ENCODE assay signal across 1 cellular context in genomic region chr20:63642518-63643247, GRCh38.
A peak's percentile ranks its signal among the peaks of the same experiment; 100 is the strongest.
TF ChIP-seq lines count a peak whose summit lies in the region.

No MANE protein-coding gene starts in this region.

TF ChIP-seq in HepG2, 621 proteins besides CTCF, POLR2A, EP300 and RAD21 (continued from another document and continues in another):
- TF ChIP-seq HMGXB3 (CRISPR knock-in tag; IDR thresholded peaks at IDR 0.05; ENCODE audit: borderline replicate concordance) (no peak), TFE3 (CRISPR knock-in tag; IDR thresholded peaks at IDR 0.05) (no peak), ZMAT5 (CRISPR knock-in tag; IDR thresholded peaks at IDR 0.05; ENCODE audit: borderline replicate concordance, low read depth) (no peak), ZNF772 (CRISPR knock-in tag; IDR thresholded peaks at IDR 0.05) (no peak), ZNF124 (CRISPR knock-in tag; IDR thresholded peaks at IDR 0.05) (no peak), FUBP1 (CRISPR knock-in tag; IDR thresholded peaks at IDR 0.05; ENCODE audit: borderline replicate concordance) (no peak), PRDM10 (CRISPR knock-in tag; IDR thresholded peaks at IDR 0.05; ENCODE audit: low read depth) (no peak), JUND (CRISPR knock-in tag; IDR thresholded peaks at IDR 0.05) (no peak), TBX3 (IDR thresholded peaks at IDR 0.05; ENCODE audit: borderline replicate concordance) (no peak), ZSCAN29 (CRISPR knock-in tag; conservative IDR thresholded peaks at IDR 0.05) (no peak), ZNF512B (CRISPR knock-in tag; IDR thresholded peaks at IDR 0.05; ENCODE audit: borderline replicate concordance) (no peak), ZIK1 (CRISPR knock-in tag; IDR thresholded peaks at IDR 0.05; ENCODE audit: borderline replicate concordance, low read depth) (no peak), SNAPC5 (CRISPR knock-in tag; IDR thresholded peaks at IDR 0.05; ENCODE audit: borderline replicate concordance) (no peak), EEA1 (CRISPR knock-in tag; IDR thresholded peaks at IDR 0.05; ENCODE audit: borderline replicate concordance) (0 out of 2 replicates have a peak, but pooled peaks have one; percentile 22), ASH2L (IDR thresholded peaks at IDR 0.05; ENCODE audit: insufficient read length, low read depth, low read length) (no peak), MZF1 (CRISPR knock-in tag; IDR thresholded peaks at IDR 0.05; ENCODE audit: borderline replicate concordance) (no peak), NPAS2 (CRISPR knock-in tag; IDR thresholded peaks at IDR 0.05; ENCODE audit: borderline replicate concordance) (no peak), RBM39 (IDR thresholded peaks at IDR 0.05; ENCODE audit: low read depth, low read length, poor library complexity, severe bottlenecking) (no peak), KLF16 (CRISPR knock-in tag; IDR thresholded peaks at IDR 0.05) (no peak), ZNF460 (CRISPR knock-in tag; IDR thresholded peaks at IDR 0.05; ENCODE audit: borderline replicate concordance) (no peak), PPARG (CRISPR knock-in tag; conservative IDR thresholded peaks at IDR 0.05) (no peak), ZBTB4 (CRISPR knock-in tag; IDR thresholded peaks at IDR 0.05; ENCODE audit: borderline replicate concordance) (peak; percentile 73), ZNF816 (CRISPR knock-in tag; IDR thresholded peaks at IDR 0.05; ENCODE audit: borderline replicate concordance) (no peak), BRF2 (CRISPR knock-in tag; IDR thresholded peaks at IDR 0.05) (no peak), ZNF121 (CRISPR knock-in tag; IDR thresholded peaks at IDR 0.05) (no peak), HIC2 (CRISPR knock-in tag; IDR thresholded peaks at IDR 0.05; ENCODE audit: low read depth) (peak; percentile 17; the same call in 1 of the 2 replicates), ZNF34 (CRISPR knock-in tag; IDR thresholded peaks at IDR 0.05; ENCODE audit: borderline replicate concordance) (no peak), ZNF563 (CRISPR knock-in tag; IDR thresholded peaks at IDR 0.05) (0 out of 2 replicates have a peak, but pooled peaks have one; percentile 46), PCBP2 (optimal IDR thresholded peaks at IDR 0.05; ENCODE audit: low read depth, low read length, poor library complexity, severe bottlenecking) (no peak), ZNF710 (CRISPR knock-in tag; IDR thresholded peaks at IDR 0.05; ENCODE audit: borderline replicate concordance) (no peak)
